ENCODE assay signal across 10 cellular contexts in genomic region chr16:28304214-28304613, GRCh38. TPM values are rescaled to one million over a fixed set of nuclear protein-coding genes. Genes with fewer than 3 reads are reported as not detected.
A peak's percentile ranks its signal among the peaks of the same experiment; 100 is the strongest.
DNase-seq lines count a peak whose midpoint lies in the region; ATAC-seq, FAIRE-seq and TF ChIP-seq lines count a peak whose summit lies in the region.
"Had no signal": no experiment of that assay in that cellular context is flagged by ENCODE, and none has a peak within 500 bp of the region (broad histone marks: within the 10 kb centered on the region; RNA-seq: fewer than 3 reads in every experiment).

No MANE protein-coding gene starts in this region.

- H3K9me3 Mint-ChIP-seq in osteocyte (ENCODE audit: unreplicated experiment), result no peaks in the 10 kb centered on the region

- intact Hi-C loops in K562 (cut with micrococcal nuclease), result no loop called here

- H3K9me3 ChIP-seq in DND-41 (ENCODE audit: insufficient read depth, low read length, severe bottlenecking) (no peaks in the 10 kb centered on the region), Karpas-422 (ENCODE audit: low read length) (no peaks in the 10 kb centered on the region), K562 (replicated peaks; ENCODE audit: control insufficient read depth, insufficient read depth, low read depth, low read length) (no peaks in the 10 kb centered on the region)

- no peaks in the 10 kb centered on the region for H3K4me1 Mint-ChIP-seq in osteocyte (ENCODE audit: unreplicated experiment)

- peaks cover 36% of the 10 kb centered on the region for H4K20me1 ChIP-seq in DND-41 (ENCODE audit: insufficient read depth, low read length)
- no peaks in the 10 kb centered on the region for H4K20me1 ChIP-seq in Karpas-422 (ENCODE audit: insufficient read depth, low read depth, low read length)
- peaks cover 30% of the 10 kb centered on the region for H4K20me1 ChIP-seq in K562 (replicated peaks; ENCODE audit: control insufficient read depth, insufficient read depth, low read length)

- ATAC-seq in DND-41 (ENCODE audit: insufficient read depth, low read depth) (peak; percentile 72; the same call in 2 of the 3 replicates), K562 (peak; percentile 92), GM21723 (IDR thresholded peaks at IDR 0.05; ENCODE audit: unreplicated experiment) (no peak)

- H3K27me3 ChIP-seq in DND-41 (ENCODE audit: insufficient read depth, low read length, poor library complexity) (no peaks in the 10 kb centered on the region), Karpas-422 (ENCODE audit: low read length) (no peaks in the 10 kb centered on the region), K562 (ENCODE audit: control insufficient read depth in 2 of 2, insufficient read depth in 2 of 2, low read length in 2 of 2) (peaks cover 5 to 39% of the 10 kb centered on the region in 2 experiments; a peak in 3 of 5 replicates)

- no peak for TF ChIP-seq RAD21 in K562 (CRISPR knock-in tag; conservative IDR thresholded peaks at IDR 0.05 in 1 of 2, IDR thresholded peaks at IDR 0.05 in 1 of 2)

- H3K36me3 ChIP-seq in DND-41 (ENCODE audit: insufficient read depth, low read length), result peaks cover 6% of the 10 kb centered on the region; the same call in 1 of the 2 replicates
- H3K36me3 ChIP-seq in Karpas-422 (ENCODE audit: insufficient read depth, low read length), result no peaks in the 10 kb centered on the region
- no peaks in the 10 kb centered on the region for H3K36me3 ChIP-seq in K562 (ENCODE audit: control insufficient read depth, insufficient read depth, low read length)

- H3K9me1 ChIP-seq in K562 (ENCODE audit: control insufficient read depth, insufficient read depth, low read length), result no peaks in the 10 kb centered on the region

- H3K27ac ChIP-seq in DND-41 (ENCODE audit: low read length), result no peak overlapping the region
- H3K27ac ChIP-seq in Karpas-422 (ENCODE audit: low read length), result no peak overlapping the region
- H3K27ac ChIP-seq in K562 (ENCODE audit: extremely low read depth, low read depth, low read length), result no peak overlapping the region

- TF ChIP-seq CTCF in DND-41 (IDR thresholded peaks at IDR 0.05; ENCODE audit: borderline replicate concordance, extremely low read depth, low read length, poor library complexity, severe bottlenecking) (no peak), K562 (IDR thresholded peaks at IDR 0.05 in 2 of 3, conservative IDR thresholded peaks at IDR 0.05 in 1 of 3; ENCODE audit: insufficient read depth in 2 of 3, low read depth in 1 of 3, low read length in 3 of 3) (no peak), osteocyte (IDR thresholded peaks at IDR 0.05) (no peak)

- H3K4me2 ChIP-seq in DND-41 (ENCODE audit: insufficient read depth, low read length) (no peak overlapping the region), Karpas-422 (ENCODE audit: low read depth, low read length, poor library complexity, severe bottlenecking) (no peak overlapping the region), K562 (ENCODE audit: insufficient read depth, low read length) (no peak overlapping the region)

- no peaks in the 10 kb centered on the region for H3K9me2 ChIP-seq in Karpas-422 (replicated peaks; ENCODE audit: insufficient read depth, low read length)

- no peak overlapping the region for H3K4me3 Mint-ChIP-seq in osteocyte (ENCODE audit: unreplicated experiment)
- H3K4me3 Mint-ChIP-seq: activated naive CD8-positive, alpha-beta T cell had no signal

- DNase-seq in DND-41 (peak; percentile 58), Karpas-422 (peak; percentile 60), K562 (ENCODE audit: extremely low read depth in 1 of 4, low spot score in 3 of 4) (peak; percentile 66 to 79 (median 74)), lung microvascular endothelial cell (ENCODE audit: low read depth in 2 of 2) (peak; percentile 47 to 50), DMS153 treated with DMSO at 0.1 percent for 48 hours (lab: John Stamatoyannopoulos, UW; ENCODE audit: unreplicated experiment) (no peak), pons (ENCODE audit: low spot score) (no peak), osteocyte (ENCODE audit: extremely low spot score, unreplicated experiment) (no peak)
- DNase-seq: DMS79 treated with DMSO at 0.1 percent for 48 hours had no signal

- in situ Hi-C loops in K562 (cut with MboI), result no loop called here

- FAIRE-seq in K562 (lab: Jason Lieb, UNC), result peak; percentile 63

- POLR2A ChIA-PET in K562 (lab: Yijun Ruan, JAX), result interaction anchor here (0.6 to 1.0 kb wide), 5 partner anchors 9 to 665 kb away, joined by 3 to 4 read pairs (median 3); no protein-coding TSS in a partner anchor

- H2AFZ ChIP-seq in DND-41 (ENCODE audit: low read depth, low read length), result no peak overlapping the region
- H2AFZ ChIP-seq in Karpas-422 (ENCODE audit: low read length), result no peak overlapping the region
- H2AFZ ChIP-seq in K562 (ENCODE audit: low read depth, low read length), result no peak overlapping the region

- H3K4me3 ChIP-seq in DND-41 (ENCODE audit: low read depth in 1 of 2, low read length in 2 of 2), result no peak overlapping the region
- H3K4me3 ChIP-seq in Karpas-422 (ENCODE audit: low read length), result no peak overlapping the region
- no peak overlapping the region for H3K4me3 ChIP-seq in K562

- H3K4me1 ChIP-seq in DND-41 (ENCODE audit: insufficient read depth, low read length), result peaks cover 9% of the 10 kb centered on the region
- no peaks in the 10 kb centered on the region for H3K4me1 ChIP-seq in Karpas-422 (ENCODE audit: low read length)
- no peaks in the 10 kb centered on the region; a peak in 1 of 5 replicates for H3K4me1 ChIP-seq in K562 (replicated peaks in 1 of 2; ENCODE audit: control insufficient read depth in 2 of 2, insufficient read depth in 2 of 2, low read length in 2 of 2)

- no peaks in the 10 kb centered on the region for H3K79me2 ChIP-seq in DND-41 (ENCODE audit: insufficient read depth, low read length)
- H3K79me2 ChIP-seq in Karpas-422 (ENCODE audit: low read length), result no peaks in the 10 kb centered on the region
- H3K79me2 ChIP-seq in K562 (ENCODE audit: control insufficient read depth, insufficient read depth, low read length), result no peaks in the 10 kb centered on the region

- H3K27ac Mint-ChIP-seq in osteocyte (ENCODE audit: unreplicated experiment), result no peak overlapping the region
- H3K27ac Mint-ChIP-seq: activated naive CD8-positive, alpha-beta T cell had no signal

- WGBS in K562 (ENCODE audit: insufficient coverage, low coverage, missing lambda C conversion rate), result 0% methylated on average over 8 of the region's 8 CpGs

- CTCF ChIA-PET in K562 (lab: Yijun Ruan, JAX; ENCODE audit: low intra/inter-chr PET ratio), result no interaction called here

- no peaks in the 10 kb centered on the region for H3K36me3 Mint-ChIP-seq in osteocyte (ENCODE audit: unreplicated experiment)

- H3K9ac ChIP-seq in DND-41 (ENCODE audit: low read depth, low read length) (no peak overlapping the region), Karpas-422 (ENCODE audit: low read length) (no peak overlapping the region), K562 (ENCODE audit: insufficient read depth in 1 of 2, low read depth in 2 of 2, low read length in 2 of 2) (no peak overlapping the region)

- no peak for TF ChIP-seq POLR2A in K562 (conservative IDR thresholded peaks at IDR 0.05)

- no peak for TF ChIP-seq EP300 in K562 (IDR thresholded peaks at IDR 0.05; ENCODE audit: low read length)

- no TSS peak for BruUV-seq in K562 (replicated peaks; lab: Mats Ljungman, UMichigan)

- peaks cover 5% of the 10 kb centered on the region for H3K27me3 Mint-ChIP-seq in osteocyte (ENCODE audit: unreplicated experiment)
- H3K27me3 Mint-ChIP-seq: activated naive CD8-positive, alpha-beta T cell had no signal

RNA-seq across cellular contexts. Expression of gene SBK1, which starts 11.9 kb away (rescaled TPM):
- total RNA-seq in Karpas-422 (2014; rRNA removed; shearing (Covaris generic); ENCODE audit: low replicate concordance), result 0.07 TPM in 2 replicates
- total RNA-seq in K562 (2011; cell fraction: chromatin; rRNA removed; ENCODE audit: low replicate concordance), result not detected in 2 replicates
- total RNA-seq in K562 (2011; cell fraction: nucleolus; rRNA removed), result not detected in 2 replicates
- total RNA-seq in K562 (2011; cell fraction: nucleoplasm; rRNA removed), result not detected in 2 replicates
- total RNA-seq in K562 (2014; rRNA removed) (0.04 TPM in 1 of 2 replicates, not detected in the other), K562 (2014; rRNA removed; fragmentation: Illumina TruSeq; extraction: Trizol) (not detected in 2 replicates), K562 (2015; rRNA removed; fragmentation: Illumina TruSeq; extraction: Trizol) (not detected in 2 replicates), K562 (2021) (0.07 TPM in 1 of 2 replicates, not detected in the other), lung microvascular endothelial cell (under 0.01 TPM in 1 of 2 replicates, not detected in the other), osteocyte (4.9 and 5.0 TPM in 2 replicates)
- polyA plus RNA-seq in K562 (2011; rRNA removed) (not detected in 2 replicates), K562 (2014; fragmentation: Illumina TruSeq; extraction: Trizol) (0.03 TPM in 1 of 2 replicates, not detected in the other), K562 (2014; fragmentation: Nextera tagmentation; extraction: Ambion mirVana) (not detected), K562 (2014; rRNA removed) (0.01 and 0.03 TPM in 2 replicates)
- 0.01 TPM in 1 of 2 replicates, not detected in the other for polyA plus RNA-seq in K562 (2011; cell fraction: cytosol; rRNA removed)
- 0.03 TPM in 1 of 2 replicates, not detected in the other for polyA plus RNA-seq in K562 (2011; cell fraction: nucleus; rRNA removed)
- 0.04 TPM in 2 replicates for polyA plus RNA-seq in K562 (2012)
- not detected in 2 replicates for polyA minus RNA-seq in K562 (2011; rRNA and poly(A)+ RNA removed)
- not detected in 2 replicates for polyA minus RNA-seq in K562 (2011; cell fraction: cytosol; rRNA and poly(A)+ RNA removed)
- polyA minus RNA-seq in K562 (2011; cell fraction: nucleus; rRNA and poly(A)+ RNA removed), result not detected in 2 replicates

RNA-seq across cellular contexts. Expression of gene NPIPB6, which starts 59.1 kb away (rescaled TPM):
- total RNA-seq in Karpas-422 (2014; rRNA removed; shearing (Covaris generic); ENCODE audit: low replicate concordance), result 0.47 and 8.3 TPM in 2 replicates
- 4.3 and 23.5 TPM in 2 replicates for total RNA-seq in K562 (2011; cell fraction: chromatin; rRNA removed; ENCODE audit: low replicate concordance)
- total RNA-seq in K562 (2011; cell fraction: nucleolus; rRNA removed), result 1.3 TPM in 1 of 2 replicates, not detected in the other
- 6.6 and 11.0 TPM in 2 replicates for total RNA-seq in K562 (2011; cell fraction: nucleoplasm; rRNA removed)
- total RNA-seq in K562 (2014; rRNA removed) (not detected in 2 replicates), K562 (2014; rRNA removed; fragmentation: Illumina TruSeq; extraction: Trizol) (0.91 TPM in 1 of 2 replicates, not detected in the other), K562 (2015; rRNA removed; fragmentation: Illumina TruSeq; extraction: Trizol) (0.72 TPM in 1 of 2 replicates, not detected in the other), K562 (2021) (0.18 and 1.5 TPM in 2 replicates), lung microvascular endothelial cell (not detected in 2 replicates), osteocyte (5.2 and 7.0 TPM in 2 replicates)
- polyA plus RNA-seq in K562 (2011; rRNA removed) (0.09 and 0.24 TPM in 2 replicates), K562 (2014; fragmentation: Illumina TruSeq; extraction: Trizol) (0.35 and 0.67 TPM in 2 replicates), K562 (2014; fragmentation: Nextera tagmentation; extraction: Ambion mirVana) (under 1 TPM; 0.03 TPM), K562 (2014; rRNA removed) (0.56 and 0.96 TPM in 2 replicates)
- polyA plus RNA-seq in K562 (2011; cell fraction: cytosol; rRNA removed), result 0.09 TPM in 1 of 2 replicates, not detected in the other
- 0.56 and 0.88 TPM in 2 replicates for polyA plus RNA-seq in K562 (2011; cell fraction: nucleus; rRNA removed)
- 0.16 and 0.58 TPM in 2 replicates for polyA plus RNA-seq in K562 (2012)
- 0.91 TPM in 1 of 2 replicates, not detected in the other for polyA minus RNA-seq in K562 (2011; rRNA and poly(A)+ RNA removed)
- polyA minus RNA-seq in K562 (2011; cell fraction: cytosol; rRNA and poly(A)+ RNA removed), result 0.86 TPM in 1 of 2 replicates, not detected in the other
- polyA minus RNA-seq in K562 (2011; cell fraction: nucleus; rRNA and poly(A)+ RNA removed), result 1.2 and 2.3 TPM in 2 replicates

Comparison
In these comparisons a context has a peak if more than half of its experiments do, and no peak if none do; other contexts are left out.
1. DNase-seq: peak in DND-41 (single experiment), Karpas-422 (single experiment), K562 (4 of 4) and lung microvascular endothelial cell (2 of 2); none in DMS153 treated with DMSO at 0.1 percent for 48 hours (single experiment), pons (single experiment) and osteocyte (single experiment).